8 cellular contexts compared by ENCODE assay signal in genomic region chr2:231717281-231718180, GRCh38. TPM values are rescaled to one million over a fixed set of nuclear protein-coding genes. Genes with fewer than 3 reads are reported as not detected.
DNase-seq lines count a peak whose midpoint lies in the region; ATAC-seq and TF ChIP-seq lines count a peak whose summit lies in the region.

No MANE protein-coding gene starts in this region.

- H3K27ac ChIP-seq in SK-N-SH (ENCODE audit: low read depth in 2 of 2, low read length in 1 of 2), result no peak overlapping the region; a peak in 1 of 4 replicates

- WGBS in SK-N-SH (ENCODE audit: low lambda C conversion rate), result 87% methylated on average over 12 of the region's 13 CpGs

- no peak overlapping the region for H3K4me2 ChIP-seq in SK-N-SH

- POLR2A ChIA-PET in SK-N-SH (lab: Yijun Ruan, JAX), result interaction anchor here (1.0 to 1.4 kb wide), 2 partner anchors 9 to 40 kb away, joined by 4 to 7 read pairs; partner anchors contain the start of gene PTMA

- peak overlapping the region; percentile 58; the same call in 1 of the 2 replicates for H2AFZ ChIP-seq in SK-N-SH (ENCODE audit: low read depth)

- peaks cover 15% of the 10 kb centered on the region for H3F3A ChIP-seq in SK-N-SH (replicated peaks; ENCODE audit: insufficient read depth)

- H3K4me1 ChIP-seq in SK-N-SH (ENCODE audit: control insufficient read depth in 1 of 2, insufficient read depth in 2 of 2, low read depth in 1 of 2, low read length in 1 of 2), result peaks cover 10 to 17% of the 10 kb centered on the region in 2 experiments; a peak in 3 of 4 replicates

- H3K9me3 ChIP-seq in SK-N-SH, result no peaks in the 10 kb centered on the region

- peaks cover 24% of the 10 kb centered on the region for H4K20me1 ChIP-seq in SK-N-SH (ENCODE audit: insufficient read depth)

- H3K27me3 ChIP-seq in SK-N-SH (ENCODE audit: insufficient read depth), result no peaks in the 10 kb centered on the region

- no peak for TF ChIP-seq CTCF in SK-N-SH (IDR thresholded peaks at IDR 0.05)

- H3K4me3 ChIP-seq in SK-N-SH (ENCODE audit: low read depth in 2 of 2, low read length in 1 of 2), result no peak overlapping the region

- TF ChIP-seq EP300 in SK-N-SH (IDR thresholded peaks at IDR 0.05; ENCODE audit: borderline replicate concordance in 1 of 2, low read depth in 1 of 2, low read length in 1 of 2), result no peak

- H3K36me3 ChIP-seq in SK-N-SH (replicated peaks in 1 of 2; ENCODE audit: control insufficient read depth in 1 of 2, insufficient read depth in 2 of 2, low read length in 1 of 2), result peaks cover 6% of the 10 kb centered on the region in 2 experiments

- peaks cover 10% of the 10 kb centered on the region for H3K79me2 ChIP-seq in SK-N-SH (ENCODE audit: insufficient read depth)

- intact Hi-C loops in left ventricle myocardium superior (cut with micrococcal nuclease), result loop anchor here (5.0 kb wide), 1 partner anchor 40 kb away; no protein-coding TSS in a partner anchor

- ATAC-seq in SK-N-SH treated with all-trans-retinoic acid at 6 μM for 48 hours (no peak), HG02763 (IDR thresholded peaks at IDR 0.05; ENCODE audit: unreplicated experiment) (peak; percentile 28), left ventricle myocardium superior (no peak), GM19452 (IDR thresholded peaks at IDR 0.05; ENCODE audit: unreplicated experiment) (no peak), HG03095 (IDR thresholded peaks at IDR 0.05; ENCODE audit: unreplicated experiment) (no peak), HG03039 (IDR thresholded peaks at IDR 0.05; ENCODE audit: unreplicated experiment) (no peak)

- H3K9ac ChIP-seq in SK-N-SH, result no peak overlapping the region

- no peaks in the 10 kb centered on the region for H3K9me2 ChIP-seq in SK-N-SH

- TF ChIP-seq RAD21 in SK-N-SH (IDR thresholded peaks at IDR 0.05; ENCODE audit: low read length), result no peak

- CTCF ChIA-PET in SK-N-SH (lab: Yijun Ruan, JAX), result interaction anchor here (0.9 to 34.6 kb wide), 8 partner anchors 7 to 200 kb away, joined by 3 to 1218 read pairs (median 42); partner anchors contain the start of gene COPS7B

- DNase-seq in SK-N-SH, result peak; percentile 58
- DNase-seq in RPMI7951 (ENCODE audit: low read depth), result peak; percentile 42
- peak; percentile 39 for DNase-seq in left ventricle myocardium superior

TF ChIP-seq in SK-N-SH, 30 proteins besides CTCF, POLR2A, EP300 and RAD21:
- TF ChIP-seq TCF12 (IDR thresholded peaks at IDR 0.05), result peak; percentile 35; the same call in 1 of the 2 replicates
- TF ChIP-seq FOXJ3 (CRISPR knock-in tag; IDR thresholded peaks at IDR 0.05), result no peak
- TF ChIP-seq FOSL2 (IDR thresholded peaks at IDR 0.05; ENCODE audit: borderline replicate concordance, low read depth), result peak; percentile 54
- no peak for TF ChIP-seq SMC3 (IDR thresholded peaks at IDR 0.05; ENCODE audit: low read depth, low read length)
- TF ChIP-seq JUND (IDR thresholded peaks at IDR 0.05), result peak; percentile 22; the same call in 1 of the 2 replicates
- TF ChIP-seq, protein P1, sequence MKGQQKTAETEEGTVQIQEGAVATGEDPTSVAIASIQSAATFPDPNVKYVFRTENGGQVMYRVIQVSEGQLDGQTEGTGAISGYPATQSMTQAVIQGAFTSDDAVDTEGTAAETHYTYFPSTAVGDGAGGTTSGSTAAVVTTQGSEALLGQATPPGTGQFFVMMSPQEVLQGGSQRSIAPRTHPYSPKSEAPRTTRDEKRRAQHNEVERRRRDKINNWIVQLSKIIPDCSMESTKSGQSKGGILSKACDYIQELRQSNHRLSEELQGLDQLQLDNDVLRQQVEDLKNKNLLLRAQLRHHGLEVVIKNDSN (IDR thresholded peaks at IDR 0.05; ENCODE audit: borderline replicate concordance, low read depth), result peak; percentile 82

TF ChIP-seq in SK-N-SH treated with all-trans-retinoic acid at 6 μM for 48 hours, 23 proteins besides CTCF, POLR2A, EP300 and RAD21:
- TF ChIP-seq, protein P2, sequence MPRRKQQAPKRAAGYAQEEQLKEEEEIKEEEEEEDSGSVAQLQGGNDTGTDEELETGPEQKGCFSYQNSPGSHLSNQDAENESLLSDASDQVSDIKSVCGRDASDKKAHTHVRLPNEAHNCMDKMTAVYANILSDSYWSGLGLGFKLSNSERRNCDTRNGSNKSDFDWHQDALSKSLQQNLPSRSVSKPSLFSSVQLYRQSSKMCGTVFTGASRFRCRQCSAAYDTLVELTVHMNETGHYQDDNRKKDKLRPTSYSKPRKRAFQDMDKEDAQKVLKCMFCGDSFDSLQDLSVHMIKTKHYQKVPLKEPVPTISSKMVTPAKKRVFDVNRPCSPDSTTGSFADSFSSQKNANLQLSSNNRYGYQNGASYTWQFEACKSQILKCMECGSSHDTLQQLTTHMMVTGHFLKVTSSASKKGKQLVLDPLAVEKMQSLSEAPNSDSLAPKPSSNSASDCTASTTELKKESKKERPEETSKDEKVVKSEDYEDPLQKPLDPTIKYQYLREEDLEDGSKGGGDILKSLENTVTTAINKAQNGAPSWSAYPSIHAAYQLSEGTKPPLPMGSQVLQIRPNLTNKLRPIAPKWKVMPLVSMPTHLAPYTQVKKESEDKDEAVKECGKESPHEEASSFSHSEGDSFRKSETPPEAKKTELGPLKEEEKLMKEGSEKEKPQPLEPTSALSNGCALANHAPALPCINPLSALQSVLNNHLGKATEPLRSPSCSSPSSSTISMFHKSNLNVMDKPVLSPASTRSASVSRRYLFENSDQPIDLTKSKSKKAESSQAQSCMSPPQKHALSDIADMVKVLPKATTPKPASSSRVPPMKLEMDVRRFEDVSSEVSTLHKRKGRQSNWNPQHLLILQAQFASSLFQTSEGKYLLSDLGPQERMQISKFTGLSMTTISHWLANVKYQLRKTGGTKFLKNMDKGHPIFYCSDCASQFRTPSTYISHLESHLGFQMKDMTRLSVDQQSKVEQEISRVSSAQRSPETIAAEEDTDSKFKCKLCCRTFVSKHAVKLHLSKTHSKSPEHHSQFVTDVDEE (CRISPR knock-in tag; IDR thresholded peaks at IDR 0.05), result no peak
- no peak for TF ChIP-seq TCF4 (CRISPR knock-in tag; IDR thresholded peaks at IDR 0.05; ENCODE audit: borderline replicate concordance)
- TF ChIP-seq CREB5 (CRISPR knock-in tag; IDR thresholded peaks at IDR 0.05; ENCODE audit: low read depth), result no peak
- TF ChIP-seq SNAI2 (CRISPR knock-in tag; IDR thresholded peaks at IDR 0.05), result no peak
- TF ChIP-seq BACH2 (CRISPR knock-in tag; IDR thresholded peaks at IDR 0.05; ENCODE audit: borderline replicate concordance), result no peak

RNA-seq across cellular contexts. Expression of gene PTMA, which starts 9.2 kb away (rescaled TPM):
- 517 and 767 TPM in 2 replicates for polyA plus RNA-seq in SK-N-SH (2012; rRNA removed)
- polyA plus RNA-seq in SK-N-SH (2012; cell fraction: cytosol; rRNA removed), result 733 and 1,021 TPM in 2 replicates
- polyA plus RNA-seq in SK-N-SH (2012; cell fraction: nucleus; rRNA removed), result 319 and 439 TPM in 2 replicates
- total RNA-seq in RPMI7951 (2014; rRNA removed; shearing (Covaris generic)), result 1,433 and 1,788 TPM in 2 replicates
- total RNA-seq in left ventricle myocardium superior, result 207 TPM
